Comparison of ENCODE assay signal across 9 cellular contexts in the genomic region with DNA sequence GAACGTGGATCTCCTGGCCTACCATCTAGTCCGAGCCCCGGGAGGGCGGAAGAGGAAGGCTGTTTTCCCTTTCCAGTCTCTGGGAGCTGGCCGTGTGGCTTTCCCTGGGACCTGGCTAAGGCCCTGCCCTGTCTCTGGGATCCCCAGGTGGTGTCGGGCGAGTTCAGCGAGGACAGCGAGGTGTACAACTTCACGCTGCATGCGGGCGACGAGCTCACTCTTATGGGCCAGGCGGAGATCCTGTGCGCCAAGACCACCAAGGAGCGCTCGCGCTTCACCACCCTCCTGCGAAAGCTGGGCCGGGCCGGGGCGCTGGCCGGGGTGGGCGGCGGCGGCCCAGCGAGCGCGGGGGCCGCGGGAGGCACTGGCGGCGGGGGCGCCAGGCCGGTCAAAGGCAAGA. TPM values are rescaled to one million over a fixed set of nuclear protein-coding genes. Genes with fewer than 3 reads are reported as not detected.
DNase-seq lines count a peak whose midpoint lies in the region; ATAC-seq and TF ChIP-seq lines count a peak whose summit lies in the region.
"Had no signal": no experiment of that assay in that cellular context is flagged by ENCODE, and none has a peak within 500 bp of the region (broad histone marks: within the 10 kb centered on the region; RNA-seq: fewer than 3 reads in every experiment).

No MANE protein-coding gene starts in this region.

- no peak overlapping the region for H3K27ac Mint-ChIP-seq in dendritic cell treated with granulocyte-macrophage colony-stimulating factor and Interleukin-4, amounts not matched to agents 40 ng/mL and 50 ng/mL, for 4 days
- H3K27ac Mint-ChIP-seq in naive B cell: peak overlapping the region in 2 of 6 donors; percentile 54 to 81

- no peak for TF ChIP-seq CTCF in left ventricle myocardium inferior (IDR thresholded peaks at IDR 0.05; ENCODE audit: borderline replicate concordance)
- no peak for TF ChIP-seq CTCF in OCI-LY7 (conservative IDR thresholded peaks at IDR 0.05; ENCODE audit: low read length)

- peaks cover 36% of the 10 kb centered on the region for H3K4me1 Mint-ChIP-seq in dendritic cell treated with granulocyte-macrophage colony-stimulating factor and Interleukin-4, amounts not matched to agents 40 ng/mL and 50 ng/mL, for 4 days (ENCODE audit: low read depth)
- peaks cover 9 to 22% (median 11%) of the 10 kb centered on the region in 3 donors for H3K4me1 Mint-ChIP-seq in naive B cell

- H3K9me2 ChIP-seq in OCI-LY7 (ENCODE audit: insufficient read depth, low read length): no peaks in the 10 kb centered on the region

- no peaks in the 10 kb centered on the region for H3K27me3 ChIP-seq in left ventricle myocardium inferior (ENCODE audit: low read depth)

- no peaks in the 10 kb centered on the region for H4K20me1 ChIP-seq in OCI-LY7 (ENCODE audit: insufficient read depth, low read length)

- POLR2A ChIA-PET in OCI-LY7 (lab: Charles Lee): interaction anchor here (0.7 kb wide), 1 partner anchor 176 kb away, joined by 4 read pairs; no protein-coding TSS in a partner anchor

- intact Hi-C loops in left ventricle myocardium inferior (cut with micrococcal nuclease) (no loop called here), Right ventricle myocardium inferior (cut with DNase I) (no loop called here), OCI-LY7 (cut with micrococcal nuclease; ENCODE audit: unreplicated experiment) (no loop called here)
- intact Hi-C loops in dendritic cell treated with granulocyte-macrophage colony-stimulating factor and Interleukin-4, amounts not matched to agents 40 ng/mL and 50 ng/mL, for 4 days (cut with micrococcal nuclease): loop anchor here (2.0 kb wide), 1 partner anchor 61 kb away; a partner anchor contains a TSS

- peak overlapping the region; percentile 14 for H3K4me3 Mint-ChIP-seq in dendritic cell treated with granulocyte-macrophage colony-stimulating factor and Interleukin-4, amounts not matched to agents 40 ng/mL and 50 ng/mL, for 4 days
- peak overlapping the region; percentile 42 to 88 (median 75) for H3K4me3 Mint-ChIP-seq in naive B cell

- BruUV-seq in OCI-LY7 (replicated peaks; lab: Mats Ljungman, UMichigan): no TSS peak

- H3K36me3 ChIP-seq in left ventricle myocardium inferior (no peaks in the 10 kb centered on the region), urinary bladder (ENCODE audit: insufficient read depth) (no peaks in the 10 kb centered on the region), OCI-LY7 (ENCODE audit: insufficient read depth, low read length) (no peaks in the 10 kb centered on the region)

- no peaks in the 10 kb centered on the region for H3K79me2 ChIP-seq in OCI-LY7 (ENCODE audit: insufficient read depth, low read depth, low read length)

- H3K27ac ChIP-seq in left ventricle myocardium inferior (replicated peaks): peak overlapping the region; percentile 58
- H3K27ac ChIP-seq in urinary bladder (ENCODE audit: low read depth): no peak overlapping the region
- no peak overlapping the region for H3K27ac ChIP-seq in OCI-LY7 (ENCODE audit: low read depth, low read length, poor library complexity, severe bottlenecking)

- H3K4me3 ChIP-seq in left ventricle myocardium inferior: peak overlapping the region; percentile 71
- H3K4me3 ChIP-seq in urinary bladder (ENCODE audit: low read depth, low read length): peak overlapping the region; percentile 57
- no peak overlapping the region for H3K4me3 ChIP-seq in OCI-LY7 (ENCODE audit: low read depth, low read length, poor library complexity, severe bottlenecking)

- 76% methylated on average over 35 of the region's 35 CpGs for WGBS in urinary bladder

- ATAC-seq in Right ventricle myocardium inferior (no peak), naive B cell (ENCODE audit: low read depth in 2 of 2) (no peak)

- no peak for DNase-seq in left ventricle myocardium inferior
- no peak for DNase-seq in Right ventricle myocardium inferior (ENCODE audit: missing footprints)
- DNase-seq in naive B cell: no peak
- no peak for DNase-seq in OCI-LY7 (ENCODE audit: low spot score)
- no peak for DNase-seq in NCI-H774 (lab: John Stamatoyannopoulos, UW)
- no peak for DNase-seq in NCI-H146 (lab: John Stamatoyannopoulos, UW)
- DNase-seq: cerebellar nuclear complex had no signal

- no peaks in the 10 kb centered on the region for H3K36me3 Mint-ChIP-seq in dendritic cell treated with granulocyte-macrophage colony-stimulating factor and Interleukin-4, amounts not matched to agents 40 ng/mL and 50 ng/mL, for 4 days (ENCODE audit: low read depth)
- peaks cover 0 to 8% of the 10 kb centered on the region in 2 donors for H3K36me3 Mint-ChIP-seq in naive B cell

- H3K4me2 ChIP-seq in OCI-LY7 (ENCODE audit: low read length): no peak overlapping the region

- no peaks in the 10 kb centered on the region for H3K9me3 Mint-ChIP-seq in dendritic cell treated with granulocyte-macrophage colony-stimulating factor and Interleukin-4, amounts not matched to agents 40 ng/mL and 50 ng/mL, for 4 days
- H3K9me3 Mint-ChIP-seq in naive B cell: no peaks in the 10 kb centered on the region

- peaks cover 57% of the 10 kb centered on the region for H3K27me3 Mint-ChIP-seq in dendritic cell treated with granulocyte-macrophage colony-stimulating factor and Interleukin-4, amounts not matched to agents 40 ng/mL and 50 ng/mL, for 4 days
- H3K27me3 Mint-ChIP-seq in naive B cell: peaks cover 18 to 41% (median 33%) of the 10 kb centered on the region in 3 donors

- H3K9me3 ChIP-seq in left ventricle myocardium inferior (replicated peaks): no peaks in the 10 kb centered on the region
- no peaks in the 10 kb centered on the region for H3K9me3 ChIP-seq in OCI-LY7 (ENCODE audit: low read length)

- H3K4me1 ChIP-seq in left ventricle myocardium inferior: peaks cover 28% of the 10 kb centered on the region
- no peaks in the 10 kb centered on the region for H3K4me1 ChIP-seq in urinary bladder (ENCODE audit: insufficient read depth)
- no peaks in the 10 kb centered on the region for H3K4me1 ChIP-seq in OCI-LY7 (ENCODE audit: insufficient read depth, low read length, poor library complexity, severe bottlenecking)

- no peak overlapping the region for H2AFZ ChIP-seq in OCI-LY7 (ENCODE audit: low read length)

- CTCF ChIA-PET in OCI-LY7 (lab: Charles Lee; ENCODE audit: unreplicated experiment): no interaction called here

RNA-seq across cellular contexts. Expression of a gene that starts 11.2 kb away (rescaled TPM):
- 0.93 TPM for total RNA-seq in left ventricle myocardium inferior
- 1.4 TPM for total RNA-seq in Right ventricle myocardium inferior
- 1 to 10 TPM in 2 of 6 donors, under 1 TPM in 2, not detected in 2; 0.29 to 2.1 (median 0.79) TPM for polyA plus RNA-seq in naive B cell (ENCODE audit: low read depth in 6 of 6)
- total RNA-seq in urinary bladder: 2.0 TPM
- 4.0 TPM for polyA plus RNA-seq in urinary bladder
- not detected in 2 replicates for total RNA-seq in OCI-LY7 (2014; rRNA removed; shearing (Covaris generic))
- total RNA-seq in OCI-LY7 (2022): 0.11 TPM in 1 of 2 replicates, not detected in the other
